In genomic region chr9:22211588-22212360, GRCh38 we compare ENCODE assay signal across 1 cellular context.
TF ChIP-seq lines count a peak whose summit lies in the region.

No MANE protein-coding gene starts in this region.

TF ChIP-seq in HEK293, 187 proteins besides CTCF, POLR2A, EP300 and RAD21 (continued from another document):
- TF ChIP-seq PRDM10 (tag by site-specific recombination; IDR thresholded peaks at IDR 0.05) (peak; percentile 58), ZBTB7A (tag by site-specific recombination; IDR thresholded peaks at IDR 0.05; ENCODE audit: low read depth) (no peak), ZNF37A (tag by site-specific recombination; IDR thresholded peaks at IDR 0.05) (no peak), GLIS1 (tag by site-specific recombination; IDR thresholded peaks at IDR 0.05) (no peak), ZNF146 (tag by site-specific recombination; IDR thresholded peaks at IDR 0.05) (no peak), ZNF518A (tag by site-specific recombination; conservative IDR thresholded peaks at IDR 0.05; ENCODE audit: low read depth) (peak; percentile 35; the same call in 1 of the 2 replicates), ZNF449 (tag by site-specific recombination; IDR thresholded peaks at IDR 0.05) (no peak), HOXA7 (CRISPR knock-in tag; IDR thresholded peaks at IDR 0.05; ENCODE audit: borderline replicate concordance) (no peak), ELK4 (IDR thresholded peaks at IDR 0.05; ENCODE audit: borderline replicate concordance, low read depth, low read length) (no peak), ZNF660 (tag by site-specific recombination; IDR thresholded peaks at IDR 0.05) (0 out of 2 replicates have a peak, but pooled peaks have one; percentile 34), ZBTB44 (tag by site-specific recombination; IDR thresholded peaks at IDR 0.05) (no peak), ZNF324 (tag by site-specific recombination; IDR thresholded peaks at IDR 0.05) (no peak), ZBTB26 (tag by site-specific recombination; optimal IDR thresholded peaks at IDR 0.05) (no peak), FEZF1 (tag by site-specific recombination; IDR thresholded peaks at IDR 0.05) (no peak), ZNF76 (tag by site-specific recombination; IDR thresholded peaks at IDR 0.05; ENCODE audit: borderline replicate concordance, low read depth) (no peak), ZNF596 (tag by site-specific recombination; IDR thresholded peaks at IDR 0.05) (no peak), ZNF214 (tag by site-specific recombination; IDR thresholded peaks at IDR 0.05; ENCODE audit: borderline replicate concordance) (no peak)
